Comparison of ENCODE assay signal across 30 cellular contexts in genomic region chr2:38981061-38981669, GRCh38.
"Had no signal": no experiment of that assay in that cellular context is flagged by ENCODE, and none has a peak within 500 bp of the region (broad histone marks: within the 10 kb centered on the region; RNA-seq: fewer than 3 reads in every experiment).

No MANE protein-coding gene starts in this region.

- H3K4me3 Mint-ChIP-seq: immature natural killer cell; mesothelial cell of epicardium; naive B cell; natural killer cell; nephron progenitor cell; neural progenitor cell; stimulated activated naive B cell treated with anti-CD40 and anti-IgM and Interleukin-4, amounts not matched to agents 10 μg/mL and 1 μg/mL and 100 μg/mL, for 72 hours had no signal

- H3K27ac Mint-ChIP-seq: immature natural killer cell; mesothelial cell of epicardium; naive B cell; natural killer cell; nephron progenitor cell; neural progenitor cell; stimulated activated naive B cell treated with anti-CD40 and anti-IgM and Interleukin-4, amounts not matched to agents 10 μg/mL and 1 μg/mL and 100 μg/mL, for 72 hours had no signal

- H3K27me3 Mint-ChIP-seq: naive B cell; stimulated activated naive B cell treated with anti-CD40 and anti-IgM and Interleukin-4, amounts not matched to agents 10 μg/mL and 1 μg/mL and 100 μg/mL, for 72 hours had no signal

- H3K9me3 ChIP-seq: left ventricle myocardium inferior, neutrophil, psoas muscle, right atrium auricular region, stomach, testis, thyroid gland, transverse colon, upper lobe of left lung, vagina had no signal

- DNase-seq: hypothalamus; immature natural killer cell; kidney; left colon; left ventricle myocardium inferior; mesendoderm; naive B cell; natural killer cell; nephron progenitor cell; occipital lobe; psoas muscle; stimulated activated CD4-positive, alpha-beta T cell treated with anti-CD3 and anti-CD28 coated beads, Interleukin-12 subunit alpha, Interleukin-12 subunit beta, amount 100 ng/mL, for 4 hours; stimulated activated CD4-positive, alpha-beta T cell treated with anti-CD3 and anti-CD28 coated beads, Interleukin-15, amount 100 ng/mL, for 24 hours; stimulated activated CD4-positive, alpha-beta T cell treated with anti-CD3 and anti-CD28 coated beads, Interleukin-2, amount 100 ng/mL, for 24 hours; stimulated activated CD4-positive, alpha-beta T cell treated with anti-CD3 and anti-CD28 coated beads, Interleukin-4, amount 100 ng/mL, for 1 hour; stimulated activated naive B cell treated with anti-CD40 and anti-IgM and Interleukin-4, amounts not matched to agents 10 μg/mL and 1 μg/mL and 100 μg/mL, for 72 hours; stimulated activated naive CD8-positive, alpha-beta T cell treated with anti-CD3 and anti-CD28 coated beads, Interleukin-15, Interleukin-2, amounts not matched to agents 100 U/mL and 50 U/mL, for 24 hours; stomach; testis; thyroid gland; transverse colon; upper lobe of left lung had no signal

- H3K27ac ChIP-seq: left ventricle myocardium inferior, neural progenitor cell, neutrophil, parathyroid adenoma, psoas muscle, right atrium auricular region, skin epidermis, stomach, testis, thyroid gland, transverse colon, upper lobe of left lung, vagina had no signal

- H3K4me1 ChIP-seq: left ventricle myocardium inferior, neural progenitor cell, parathyroid adenoma, psoas muscle, right atrium auricular region, stomach, testis, thyroid gland, transverse colon, upper lobe of left lung, vagina had no signal

- H3K4me3 ChIP-seq: left ventricle myocardium inferior, lung, neural progenitor cell, psoas muscle, right atrium auricular region, skin epidermis, stomach, testis, thyroid gland, transverse colon, upper lobe of left lung, vagina had no signal

- H3K36me3 ChIP-seq: neural progenitor cell had no signal

- H3K9me3 Mint-ChIP-seq: immature natural killer cell; mesothelial cell of epicardium; naive B cell; natural killer cell; nephron progenitor cell; neural progenitor cell; stimulated activated naive B cell treated with anti-CD40 and anti-IgM and Interleukin-4, amounts not matched to agents 10 μg/mL and 1 μg/mL and 100 μg/mL, for 72 hours had no signal

- H3K4me1 Mint-ChIP-seq: immature natural killer cell; naive B cell; natural killer cell; neural progenitor cell; stimulated activated naive B cell treated with anti-CD40 and anti-IgM and Interleukin-4, amounts not matched to agents 10 μg/mL and 1 μg/mL and 100 μg/mL, for 72 hours had no signal
